1 cellular context compared by ENCODE assay signal in the genomic region with DNA sequence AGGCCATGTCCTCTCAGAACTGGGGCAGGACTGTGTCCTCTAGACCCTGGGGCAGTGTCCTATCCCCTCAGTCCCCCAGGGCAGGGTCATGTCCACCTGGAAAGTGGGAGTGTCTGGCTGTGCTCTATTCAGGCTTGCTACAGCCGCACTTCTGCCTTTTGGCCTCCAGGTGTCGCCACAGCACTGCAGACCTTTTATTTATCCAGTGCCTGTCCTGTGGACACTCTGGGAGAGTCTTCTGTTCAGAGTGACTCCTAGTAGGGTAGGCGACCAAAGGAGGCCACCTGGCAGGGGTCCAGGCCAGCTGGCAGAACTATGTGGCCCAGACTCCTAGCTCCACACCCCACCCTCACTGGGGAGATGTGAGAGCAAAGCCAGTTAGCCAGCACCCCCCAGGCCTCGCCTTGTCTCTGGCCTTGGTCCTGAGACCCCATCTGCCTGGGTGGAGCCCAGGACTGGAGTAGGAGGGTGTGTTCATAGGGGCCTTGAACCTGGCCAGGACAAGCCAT.
TF ChIP-seq lines count a peak whose summit lies in the region.

No MANE protein-coding gene starts in this region.

TF ChIP-seq in SK-N-SH, 30 proteins besides CTCF, POLR2A, EP300 and RAD21 (continued from another document):
- TF ChIP-seq, protein P1, sequence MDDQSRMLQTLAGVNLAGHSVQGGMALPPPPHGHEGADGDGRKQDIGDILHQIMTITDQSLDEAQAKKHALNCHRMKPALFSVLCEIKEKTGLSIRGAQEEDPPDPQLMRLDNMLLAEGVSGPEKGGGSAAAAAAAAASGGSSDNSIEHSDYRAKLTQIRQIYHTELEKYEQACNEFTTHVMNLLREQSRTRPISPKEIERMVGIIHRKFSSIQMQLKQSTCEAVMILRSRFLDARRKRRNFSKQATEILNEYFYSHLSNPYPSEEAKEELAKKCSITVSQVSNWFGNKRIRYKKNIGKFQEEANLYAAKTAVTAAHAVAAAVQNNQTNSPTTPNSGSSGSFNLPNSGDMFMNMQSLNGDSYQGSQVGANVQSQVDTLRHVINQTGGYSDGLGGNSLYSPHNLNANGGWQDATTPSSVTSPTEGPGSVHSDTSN (IDR thresholded peaks at IDR 0.05), result no peak
